1 cellular context compared by ENCODE assay signal in genomic region chr12:113582521-113583218, GRCh38.
A peak's percentile ranks its signal among the peaks of the same experiment; 100 is the strongest.
TF ChIP-seq lines count a peak whose summit lies in the region.

No MANE protein-coding gene starts in this region.

TF ChIP-seq in K562, 482 proteins besides CTCF, POLR2A, EP300 and RAD21 (continued from another document and continues in another):
- TF ChIP-seq CHD7 (IDR thresholded peaks at IDR 0.05; ENCODE audit: low read depth, low read length) (no peak), FUS (optimal IDR thresholded peaks at IDR 0.05; ENCODE audit: low read depth, low read length) (no peak), ZNF655 (CRISPR knock-in tag; IDR thresholded peaks at IDR 0.05) (no peak), CCNT2 (IDR thresholded peaks at IDR 0.05; ENCODE audit: borderline replicate concordance, extremely low read depth, insufficient read length, low read depth, low read length) (peak; percentile 75), PCBP2 (IDR thresholded peaks at IDR 0.05; ENCODE audit: low read depth, low read length, poor library complexity, severe bottlenecking) (no peak), TRIM28 (IDR thresholded peaks at IDR 0.05) (no peak), ZNF224 (CRISPR knock-in tag; IDR thresholded peaks at IDR 0.05) (no peak), DNMT1 (IDR thresholded peaks at IDR 0.05) (no peak), DMBX1 (CRISPR knock-in tag; IDR thresholded peaks at IDR 0.05; ENCODE audit: borderline replicate concordance) (no peak), ZNF639 (CRISPR knock-in tag; conservative IDR thresholded peaks at IDR 0.05 in 1 of 2, IDR thresholded peaks at IDR 0.05 in 1 of 2) (peak in 1 of 2 experiments; percentile 66; a peak in 1 of 4 replicates), ESRRA (IDR thresholded peaks at IDR 0.05; ENCODE audit: borderline replicate concordance, low read depth) (peak; percentile 72), MAFG (tag; conservative IDR thresholded peaks at IDR 0.05) (no peak), PBX2 (CRISPR knock-in tag; IDR thresholded peaks at IDR 0.05; ENCODE audit: low read depth) (no peak), PBX2 (tag; conservative IDR thresholded peaks at IDR 0.05; ENCODE audit: low read depth) (peak; percentile 69), E2F8 (IDR thresholded peaks at IDR 0.05; ENCODE audit: low read depth, partially characterized antibody) (peak; percentile 27), SREBF2 (CRISPR knock-in tag; IDR thresholded peaks at IDR 0.05) (no peak), KLF16 (IDR thresholded peaks at IDR 0.05) (peak; percentile 87), ZNF398 (CRISPR knock-in tag; IDR thresholded peaks at IDR 0.05) (no peak), BDP1 (IDR thresholded peaks at IDR 0.05; ENCODE audit: insufficient read depth, insufficient read length) (no peak)
- TF ChIP-seq, protein P1, sequence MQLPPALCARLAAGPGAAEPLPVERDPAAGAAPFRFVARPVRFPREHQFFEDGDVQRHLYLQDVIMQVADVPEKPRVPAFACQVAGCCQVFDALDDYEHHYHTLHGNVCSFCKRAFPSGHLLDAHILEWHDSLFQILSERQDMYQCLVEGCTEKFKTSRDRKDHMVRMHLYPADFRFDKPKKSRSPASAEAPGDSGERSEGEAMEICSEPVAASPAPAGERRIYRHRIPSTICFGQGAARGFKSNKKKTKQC (CRISPR knock-in tag; IDR thresholded peaks at IDR 0.05): no peak
- TF ChIP-seq, protein P2, sequence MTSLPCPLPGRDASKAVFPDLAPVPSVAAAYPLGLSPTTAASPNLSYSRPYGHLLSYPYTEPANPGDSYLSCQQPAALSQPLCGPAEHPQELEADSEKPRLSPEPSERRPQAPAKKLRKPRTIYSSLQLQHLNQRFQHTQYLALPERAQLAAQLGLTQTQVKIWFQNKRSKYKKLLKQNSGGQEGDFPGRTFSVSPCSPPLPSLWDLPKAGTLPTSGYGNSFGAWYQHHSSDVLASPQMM (CRISPR knock-in tag; IDR thresholded peaks at IDR 0.05): no peak
- TF ChIP-seq, protein P3, sequence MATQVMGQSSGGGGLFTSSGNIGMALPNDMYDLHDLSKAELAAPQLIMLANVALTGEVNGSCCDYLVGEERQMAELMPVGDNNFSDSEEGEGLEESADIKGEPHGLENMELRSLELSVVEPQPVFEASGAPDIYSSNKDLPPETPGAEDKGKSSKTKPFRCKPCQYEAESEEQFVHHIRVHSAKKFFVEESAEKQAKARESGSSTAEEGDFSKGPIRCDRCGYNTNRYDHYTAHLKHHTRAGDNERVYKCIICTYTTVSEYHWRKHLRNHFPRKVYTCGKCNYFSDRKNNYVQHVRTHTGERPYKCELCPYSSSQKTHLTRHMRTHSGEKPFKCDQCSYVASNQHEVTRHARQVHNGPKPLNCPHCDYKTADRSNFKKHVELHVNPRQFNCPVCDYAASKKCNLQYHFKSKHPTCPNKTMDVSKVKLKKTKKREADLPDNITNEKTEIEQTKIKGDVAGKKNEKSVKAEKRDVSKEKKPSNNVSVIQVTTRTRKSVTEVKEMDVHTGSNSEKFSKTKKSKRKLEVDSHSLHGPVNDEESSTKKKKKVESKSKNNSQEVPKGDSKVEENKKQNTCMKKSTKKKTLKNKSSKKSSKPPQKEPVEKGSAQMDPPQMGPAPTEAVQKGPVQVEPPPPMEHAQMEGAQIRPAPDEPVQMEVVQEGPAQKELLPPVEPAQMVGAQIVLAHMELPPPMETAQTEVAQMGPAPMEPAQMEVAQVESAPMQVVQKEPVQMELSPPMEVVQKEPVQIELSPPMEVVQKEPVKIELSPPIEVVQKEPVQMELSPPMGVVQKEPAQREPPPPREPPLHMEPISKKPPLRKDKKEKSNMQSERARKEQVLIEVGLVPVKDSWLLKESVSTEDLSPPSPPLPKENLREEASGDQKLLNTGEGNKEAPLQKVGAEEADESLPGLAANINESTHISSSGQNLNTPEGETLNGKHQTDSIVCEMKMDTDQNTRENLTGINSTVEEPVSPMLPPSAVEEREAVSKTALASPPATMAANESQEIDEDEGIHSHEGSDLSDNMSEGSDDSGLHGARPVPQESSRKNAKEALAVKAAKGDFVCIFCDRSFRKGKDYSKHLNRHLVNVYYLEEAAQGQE (CRISPR knock-in tag; IDR thresholded peaks at IDR 0.05; ENCODE audit: low read depth): no peak
- TF ChIP-seq, protein P4, sequence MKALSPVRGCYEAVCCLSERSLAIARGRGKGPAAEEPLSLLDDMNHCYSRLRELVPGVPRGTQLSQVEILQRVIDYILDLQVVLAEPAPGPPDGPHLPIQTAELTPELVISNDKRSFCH (CRISPR knock-in tag; IDR thresholded peaks at IDR 0.05): no peak
- TF ChIP-seq, protein P4 (tag; IDR thresholded peaks at IDR 0.05): no peak; the same call in 1 of the 2 replicates
